In genomic region chr1:234610061-234610581, GRCh38 we compare ENCODE assay signal across 8 cellular contexts. TPM values are rescaled to one million over a fixed set of nuclear protein-coding genes. Genes with fewer than 3 reads are reported as not detected.
DNase-seq lines count a peak whose midpoint lies in the region; ATAC-seq, FAIRE-seq and TF ChIP-seq lines count a peak whose summit lies in the region.

Gene IRF2BP2, minus strand, starts transcription at chr1:234610178. Its CDS starts 684 bp downstream, at chr1:234609494.

- H3K4me2 ChIP-seq in PC-3 (ENCODE audit: low read length): peak within 1 kb of the TSS; percentile 87

- TF ChIP-seq CTCF in PC-3 (conservative IDR thresholded peaks at IDR 0.05; ENCODE audit: low read depth, low read length): no peak

- POLR2A ChIA-PET in PC-3 (lab: Charles Lee; ENCODE audit: unreplicated experiment): interaction anchor here (0.5 to 0.7 kb wide), 7 partner anchors 11 to 465 kb away, joined by 3 to 7 read pairs (median 3); no protein-coding TSS in a partner anchor

- H3K79me2 ChIP-seq in PC-3 (ENCODE audit: low read length): peaks cover 42% of the 10 kb centered on the region

- no peak for FAIRE-seq in HTR-8/SVneo (lab: Jason Lieb, UNC)

- peaks cover 32% of the 10 kb centered on the region for H3K36me3 ChIP-seq in PC-3 (ENCODE audit: low read depth, low read length)
- peaks cover 24 to 31% of the 10 kb centered on the region in 2 donors for H3K36me3 ChIP-seq in mucosa of rectum (ENCODE audit: control insufficient read depth in 2 of 2, insufficient read depth in 2 of 2, low read length in 2 of 2)

- H4K20me1 ChIP-seq in PC-3 (ENCODE audit: low read length): peaks cover 28% of the 10 kb centered on the region

- CTCF ChIA-PET in PC-3 (lab: Charles Lee): no interaction called here

- H3K9ac ChIP-seq in PC-3 (ENCODE audit: low read length) (peak within 1 kb of the TSS; percentile 99), mucosa of rectum (ENCODE audit: low read depth in 1 of 2, low read length in 2 of 2) (peak within 1 kb of the TSS; percentile 98 to 100)

- peak within 1 kb of the TSS; percentile 97 for H3K27ac ChIP-seq in PC-3 (ENCODE audit: low read length)
- H3K27ac ChIP-seq in mucosa of rectum (ENCODE audit: low read depth in 2 of 2, low read length in 2 of 2): peak within 1 kb of the TSS; percentile 99 to 100

- H3F3A ChIP-seq in PC-3 (ENCODE audit: low read length, unreplicated experiment): no peaks in the 10 kb centered on the region

- no peak for TF ChIP-seq POLR2A in erythroblast (IDR thresholded peaks at IDR 0.05; ENCODE audit: low read length)

- ATAC-seq in GM18867 (IDR thresholded peaks at IDR 0.05; ENCODE audit: unreplicated experiment): peak; percentile 21
- ATAC-seq in PC-3: peak; percentile 9

- no peaks in the 10 kb centered on the region for H3K9me3 ChIP-seq in PC-3 (ENCODE audit: low read length)
- H3K9me3 ChIP-seq in mucosa of rectum (ENCODE audit: control insufficient read depth in 2 of 2, low read length in 2 of 2): no peaks in the 10 kb centered on the region

- peak within 1 kb of the TSS; percentile 78 for H3K4me3 ChIP-seq in PC-3 (ENCODE audit: low read length)
- H3K4me3 ChIP-seq in mucosa of rectum (ENCODE audit: low read length in 2 of 2): peak within 1 kb of the TSS; percentile 85 to 91

- H3K27me3 ChIP-seq in PC-3 (ENCODE audit: low read length) (no peaks in the 10 kb centered on the region), mucosa of rectum (ENCODE audit: control insufficient read depth in 2 of 2, insufficient read depth in 2 of 2, low read length in 2 of 2) (no peaks in the 10 kb centered on the region)

- H3K9me2 ChIP-seq in PC-3 (replicated peaks; ENCODE audit: low read length): no peaks in the 10 kb centered on the region

- BruUV-seq in PC-3 (replicated peaks; lab: Mats Ljungman, UMichigan): no TSS peak

- intact Hi-C loops in PC-3 (cut with micrococcal nuclease): loop anchor here (1.0 to 10.0 kb wide), 5 partner anchors 85 to 465 kb away; no protein-coding TSS in a partner anchor

- DNase-seq in 8988T: peak; percentile 90
- DNase-seq in HTR-8/SVneo (ENCODE audit: insufficient read length, low spot score): peak; percentile 73
- DNase-seq in PC-3: peak; percentile 80
- DNase-seq in activated T-cell treated with anti-CD3 and anti-CD28 coated beads for 48 hours (ENCODE audit: low read depth): peak; percentile 87
- peak; percentile 90 to 95 for DNase-seq in erythroblast (lab: John Stamatoyannopoulos, UW)
- DNase-seq in stimulated activated CD8-positive, alpha-beta memory T cell treated with anti-CD3 and anti-CD28 coated beads, Interleukin-7, amount 100 ng/mL, for 48 hours (ENCODE audit: extremely low read depth in 1 of 2, low read depth in 1 of 2): peak; percentile 67 to 69

- H2AFZ ChIP-seq in PC-3 (ENCODE audit: low read length): peak within 1 kb of the TSS; percentile 21; the same call in 1 of the 2 replicates

- H3K4me1 ChIP-seq in PC-3 (ENCODE audit: insufficient read depth, low read length) (peaks cover 33% of the 10 kb centered on the region), mucosa of rectum (ENCODE audit: control insufficient read depth in 2 of 2, insufficient read depth in 2 of 2, low read length in 2 of 2) (peaks cover 34 to 45% of the 10 kb centered on the region in 2 donors)

RNA-seq across cellular contexts. Expression of gene IRF2BP2, which starts in this region (rescaled TPM):
- 78.8 and 102 TPM in 2 replicates for total RNA-seq in PC-3 (2014; rRNA removed)

Comparison
In these comparisons a context has a peak if more than half of its experiments do, and no peak if none do; other contexts are left out.
1. Peak in every context shown above with its lines: DNase-seq, ATAC-seq, H3K4me3 ChIP-seq and H3K27ac ChIP-seq.